13 cellular contexts compared by ENCODE assay signal in genomic region chr3:9041626-9042025, GRCh38.
DNase-seq lines count a peak whose midpoint lies in the region; ATAC-seq and TF ChIP-seq lines count a peak whose summit lies in the region.
"Had no signal": no experiment of that assay in that cellular context is flagged by ENCODE, and none has a peak within 500 bp of the region (broad histone marks: within the 10 kb centered on the region; RNA-seq: fewer than 3 reads in every experiment).

No MANE protein-coding gene starts in this region.

- TF ChIP-seq EP300 in tibial nerve (IDR thresholded peaks at IDR 0.05) (no peak), ovary (IDR thresholded peaks at IDR 0.05) (no peak)

- CTCF ChIA-PET in PC-3 (lab: Charles Lee) = no interaction called here

- TF ChIP-seq CTCF in PC-3 (conservative IDR thresholded peaks at IDR 0.05; ENCODE audit: low read depth, low read length) (no peak), tibial nerve (IDR thresholded peaks at IDR 0.05) (no peak), ovary (IDR thresholded peaks at IDR 0.05) (no peak)

- in situ Hi-C loops in HAP-1 (cut with MboI; ENCODE audit: low sequenced_read_pairs) = no loop called here

- H3F3A ChIP-seq in PC-3 (ENCODE audit: low read length, unreplicated experiment) = no peaks in the 10 kb centered on the region

- POLR2A ChIA-PET in PC-3 (lab: Charles Lee; ENCODE audit: unreplicated experiment) = no interaction called here

- H3K79me2 ChIP-seq in PC-3 (ENCODE audit: low read length) = no peaks in the 10 kb centered on the region

- H3K36me3 ChIP-seq in PC-3 (ENCODE audit: low read depth, low read length) (no peaks in the 10 kb centered on the region), HAP-1 (replicated peaks) (no peaks in the 10 kb centered on the region), tibial nerve (peaks cover 0 to 5% (median 0%) of the 10 kb centered on the region in 3 donors), ovary (no peaks in the 10 kb centered on the region)
- H3K36me3 ChIP-seq: BE2C had no signal

- H3K9me3 ChIP-seq in PC-3 (ENCODE audit: low read length) (no peaks in the 10 kb centered on the region), HAP-1 (no peaks in the 10 kb centered on the region), tibial nerve (no peaks in the 10 kb centered on the region), ovary (no peaks in the 10 kb centered on the region)
- H3K9me3 ChIP-seq: A549, BE2C had no signal

- H2AFZ ChIP-seq in PC-3 (ENCODE audit: low read length) = no peak overlapping the region

- 87 to 96% methylated on average over 12 of the region's 12 CpGs for WGBS in tibial nerve, 2 donors
- WGBS in ovary, 3 donors = 85 to 96% (median 95%) methylated on average over 12 of the region's 12 CpGs

- ATAC-seq in PC-3 = no peak
- ATAC-seq: A549 had no signal

- BruUV-seq in PC-3 (replicated peaks; lab: Mats Ljungman, UMichigan) = no TSS peak

- no peaks in the 10 kb centered on the region for H4K20me1 ChIP-seq in PC-3 (ENCODE audit: low read length)

- TF ChIP-seq POLR2A in tibial nerve (IDR thresholded peaks at IDR 0.05) (no peak), ovary (IDR thresholded peaks at IDR 0.05) (no peak)

- H3K4me2 ChIP-seq in PC-3 (ENCODE audit: low read length) = no peak overlapping the region
- H3K4me2 ChIP-seq: A549 had no signal

- no peaks in the 10 kb centered on the region for H3K27me3 ChIP-seq in PC-3 (ENCODE audit: low read length)
- H3K27me3 ChIP-seq in HAP-1 (ENCODE audit: low read depth) = no peaks in the 10 kb centered on the region
- H3K27me3 ChIP-seq in tibial nerve = no peaks in the 10 kb centered on the region
- no peaks in the 10 kb centered on the region for H3K27me3 ChIP-seq in ovary
- H3K27me3 ChIP-seq: BE2C had no signal

- H3K4me3 ChIP-seq in PC-3 (ENCODE audit: low read length) (no peak overlapping the region), HAP-1 (no peak overlapping the region), tibial nerve (no peak overlapping the region), ovary (no peak overlapping the region)
- H3K4me3 ChIP-seq: A549 had no signal

- no peaks in the 10 kb centered on the region for H3K9me2 ChIP-seq in PC-3 (replicated peaks; ENCODE audit: low read length)

- no peak overlapping the region for H3K27ac ChIP-seq in PC-3 (ENCODE audit: low read length)
- no peak overlapping the region for H3K27ac ChIP-seq in tibial nerve
- H3K27ac ChIP-seq in ovary = no peak overlapping the region
- H3K27ac ChIP-seq: A549, C4-2B, HL-60 had no signal

- intact Hi-C loops in PC-3 (cut with micrococcal nuclease) = no loop called here
- intact Hi-C loops in ovary (cut with DNase I) = no loop called here

- no peak overlapping the region for H3K9ac ChIP-seq in PC-3 (ENCODE audit: low read length)

- DNase-seq in LHCN-M2 (ENCODE audit: low read depth) = peak; percentile 36
- DNase-seq in PC-3 = peak; percentile 7
- DNase-seq in fibroblast of peridontal ligament (ENCODE audit: extremely low read depth) = peak; percentile 23
- no peak for DNase-seq in HAP-1 (ENCODE audit: low spot score in 2 of 2)
- DNase-seq in tibial nerve (ENCODE audit: low spot score in 2 of 2) = no peak
- no peak for DNase-seq in ovary
- DNase-seq: BE2C; CD4-positive, alpha-beta memory T cell; DMS79; GDM1 had no signal

- H3K4me1 ChIP-seq in PC-3 (ENCODE audit: insufficient read depth, low read length) (no peaks in the 10 kb centered on the region), HAP-1 (no peaks in the 10 kb centered on the region), tibial nerve (peaks cover 0 to 13% (median 9%) of the 10 kb centered on the region in 4 donors), ovary (ENCODE audit: insufficient read depth) (peaks cover 6% of the 10 kb centered on the region)
- H3K4me1 ChIP-seq: A549, BE2C had no signal

Comparison
In these comparisons a context has a peak if more than half of its experiments do, and no peak if none do; other contexts are left out.
1. DNase-seq: peak in LHCN-M2 (single experiment), PC-3 (single experiment) and fibroblast of peridontal ligament (single experiment); none in HAP-1 (0 of 2), tibial nerve (0 of 2) and ovary (0 of 5).